In the genomic region with DNA sequence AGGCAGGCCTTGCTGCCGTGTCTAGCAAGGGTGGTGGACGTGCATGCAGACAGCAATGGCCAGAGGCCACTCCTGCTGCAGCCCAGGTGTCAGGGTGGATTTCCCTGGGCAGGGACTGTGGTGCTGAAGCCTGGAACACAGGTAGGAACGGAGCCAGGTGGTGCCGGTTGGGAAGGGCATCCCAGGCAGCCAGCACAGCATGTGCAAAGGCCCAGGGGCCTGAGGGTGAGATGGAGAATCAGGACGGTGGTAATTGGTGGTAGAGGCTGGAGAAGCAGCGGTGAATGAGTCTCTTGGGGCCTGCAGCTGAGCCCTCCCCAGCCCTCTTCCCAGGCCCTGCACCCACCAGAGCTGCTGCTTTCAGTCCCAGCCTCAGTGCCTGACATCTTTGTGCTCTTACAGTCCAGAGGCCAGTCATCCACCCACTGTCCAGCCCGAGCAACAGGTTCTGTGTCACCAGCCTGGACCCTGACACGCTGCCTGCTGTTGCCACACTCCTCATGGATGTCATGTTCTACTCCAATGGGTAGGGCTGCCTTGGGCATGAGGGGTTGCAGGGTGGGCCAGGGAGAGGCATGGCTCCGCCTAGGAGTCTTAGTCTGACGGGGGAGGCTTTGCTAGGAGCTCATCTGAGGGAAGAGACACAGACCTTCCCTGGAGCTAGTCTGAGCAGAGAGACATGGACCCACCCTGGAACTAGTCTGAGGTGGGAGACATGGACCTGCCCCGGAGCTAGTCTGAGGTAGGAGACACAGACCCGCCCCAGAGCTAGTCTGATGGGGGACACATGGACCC, we compare ENCODE assay signal across 22 cellular contexts.
"Had no signal": no experiment of that assay in that cellular context is flagged by ENCODE, and none has a peak within 500 bp of the region (broad histone marks: within the 10 kb centered on the region; RNA-seq: fewer than 3 reads in every experiment).

No MANE protein-coding gene starts in this region.

- H3K9me3 ChIP-seq: colonic mucosa, esophagus squamous epithelium, gastrocnemius medialis, heart right ventricle, left lung, lower lobe of right lung, mucosa of descending colon had no signal

- H3K27ac Mint-ChIP-seq: mesothelial cell of epicardium, naive B cell had no signal

- H3K36me3 Mint-ChIP-seq: naive B cell had no signal

- ATAC-seq: gastrocnemius medialis, left cardiac atrium, left lung, left ventricle myocardium superior, lower lobe of right lung, mucosa of descending colon had no signal

- H3K9me3 Mint-ChIP-seq: mesothelial cell of epicardium, naive B cell had no signal

- H3K4me1 ChIP-seq: colonic mucosa, esophagus squamous epithelium, gastrocnemius medialis, left lung, lower lobe of right lung had no signal

- H3K27me3 ChIP-seq: colonic mucosa, dorsolateral prefrontal cortex, esophagus squamous epithelium, gastrocnemius medialis, heart right ventricle, left lung had no signal

- H3K4me1 Mint-ChIP-seq: naive B cell had no signal

- H3K36me3 ChIP-seq: colonic mucosa had no signal

- DNase-seq: colonic mucosa; dermis blood vessel endothelial cell; dorsolateral prefrontal cortex; effector CD4-positive, alpha-beta T cell; effector memory CD4-positive, alpha-beta T cell; esophagus squamous epithelium; foreskin fibroblast; foreskin melanocyte; gastrocnemius medialis; glutamatergic neuron; head of caudate nucleus; heart right ventricle; hippocampal formation; islet precursor cell; left cardiac atrium; left lung; left ventricle myocardium superior; lower lobe of right lung; mesenchymal stem cell; mucosa of descending colon; naive B cell had no signal

- H3K4me3 Mint-ChIP-seq: mesothelial cell of epicardium, naive B cell had no signal

- H3K27ac ChIP-seq: colonic mucosa, dorsolateral prefrontal cortex, esophagus squamous epithelium, gastrocnemius medialis, heart right ventricle, left lung, lower lobe of right lung had no signal

- H3K27me3 Mint-ChIP-seq: naive B cell had no signal

- H3K4me3 ChIP-seq: colonic mucosa, dorsolateral prefrontal cortex, esophagus squamous epithelium, gastrocnemius medialis, heart right ventricle, left lung, lower lobe of right lung, mucosa of descending colon had no signal
